In genomic region chr1:199101139-199101538, GRCh38 we compare ENCODE assay signal across 25 cellular contexts.
"Had no signal": no experiment of that assay in that cellular context is flagged by ENCODE, and none has a peak within 500 bp of the region (broad histone marks: within the 10 kb centered on the region; RNA-seq: fewer than 3 reads in every experiment).

No MANE protein-coding gene starts in this region.

- DNase-seq: activated CD4-positive, alpha-beta T cell treated with anti-CD3 and anti-CD28 coated beads for 36 hours; activated CD4-positive, alpha-beta T cell treated with anti-CD3 and anti-CD28 coated beads, Interleukin-2, amount 50 U/mL, for 1 hour; activated CD4-positive, CD25-positive, alpha-beta regulatory T cell; activated CD8-positive, alpha-beta memory T cell treated with anti-CD3 and anti-CD28 coated beads, Interleukin-2, amount 50 U/mL, for 4 hours; activated CD8-positive, alpha-beta T cell treated with anti-CD3 and anti-CD28 coated beads for 36 hours; activated gamma-delta T cell treated with Interleukin-2 at 50 U/mL for 16 hours; activated naive CD4-positive, alpha-beta T cell treated with anti-CD3 and anti-CD28 coated beads, Interleukin-2, amount 50 U/mL, for 16 hours; activated T-cell treated with anti-CD3 and anti-CD28 coated beads, Interleukin-2, amount 50 U/mL, for 72 hours; amniotic stem cell; NCI-H1048; NCI-H146; NCI-H187 treated with DMSO at 0.1 percent for 48 hours; NCI-H2081 treated with DMSO at 0.1 percent for 48 hours; NCI-H2171; NCI-H2227 treated with DMSO at 0.1 percent for 48 hours; NCI-H526; NCI-H774; OCI-M1; Right ventricle myocardium superior; T-helper 9 cell had no signal

- ATAC-seq: activated CD4-positive, alpha-beta T cell treated with anti-CD3 and anti-CD28 coated beads for 36 hours; activated CD8-positive, alpha-beta T cell treated with anti-CD3 and anti-CD28 coated beads for 36 hours; activated T-cell treated with anti-CD3 and anti-CD28 coated beads, Interleukin-2, amount 50 U/mL, for 72 hours; Panc1 had no signal

- H3K36me3 ChIP-seq: ascending aorta, SJSA1 had no signal

- H3K9me3 ChIP-seq: ascending aorta, SJSA1 had no signal

- H3K4me3 ChIP-seq: ascending aorta, SJSA1 had no signal

- H3K9ac ChIP-seq: KMS-11 had no signal

- H3K27ac ChIP-seq: ascending aorta, KMS-11, RWPE1, SJSA1 had no signal

- H3K4me1 ChIP-seq: ascending aorta, SJSA1 had no signal

- H3K27me3 ChIP-seq: ascending aorta, SJSA1 had no signal
